ENCODE assay signal across 10 cellular contexts in the genomic region with DNA sequence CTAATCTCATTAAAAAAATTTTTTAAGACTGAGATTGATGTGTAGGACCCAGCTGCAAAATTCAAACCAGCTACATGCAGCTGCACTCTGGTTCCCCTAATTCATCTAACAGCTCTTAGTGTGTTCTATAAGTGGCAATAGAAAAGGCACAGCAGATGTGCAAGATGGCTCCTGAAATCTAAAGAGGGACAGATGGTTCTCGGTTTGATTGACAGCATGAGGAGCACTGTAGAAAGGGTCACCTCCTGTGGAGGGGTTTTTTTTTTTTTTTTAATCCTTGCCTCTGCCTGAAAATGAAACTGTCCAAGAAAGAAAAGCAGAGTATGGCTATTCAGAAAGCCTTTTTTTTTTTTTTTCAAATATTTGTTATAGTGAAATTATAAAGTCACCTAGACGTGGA. TPM values are rescaled to one million over a fixed set of nuclear protein-coding genes. Genes with fewer than 3 reads are reported as not detected.
DNase-seq lines count a peak whose midpoint lies in the region; ATAC-seq lines count a peak whose summit lies in the region.
"Had no signal": no experiment of that assay in that cellular context is flagged by ENCODE, and none has a peak within 500 bp of the region (broad histone marks: within the 10 kb centered on the region; RNA-seq: fewer than 3 reads in every experiment).

No MANE protein-coding gene starts in this region.

- no peaks in the 10 kb centered on the region for H3K36me3 ChIP-seq in effector memory CD4-positive, alpha-beta T cell (ENCODE audit: control insufficient read depth, insufficient read depth, low read length)
- H3K36me3 ChIP-seq: heart right ventricle had no signal

- H3K27ac ChIP-seq in effector memory CD4-positive, alpha-beta T cell (ENCODE audit: insufficient read depth, low read length, poor library complexity, severe bottlenecking) = no peak overlapping the region
- H3K27ac ChIP-seq: heart right ventricle had no signal

- no peak overlapping the region for H3K4me3 ChIP-seq in effector memory CD4-positive, alpha-beta T cell (ENCODE audit: insufficient read depth, low read depth, low read length, poor library complexity, severe bottlenecking)
- H3K4me3 ChIP-seq: heart right ventricle had no signal

- H3K4me3 Mint-ChIP-seq in natural killer cell treated with Interleukin-12 subunit alpha and Interleukin-12 subunit beta and Interleukin-15 and Interleukin-18, amount 100 ng/mL, for 72 hours = no peak overlapping the region
- H3K4me3 Mint-ChIP-seq: nephron had no signal

- DNase-seq in NCI-H748 (lab: John Stamatoyannopoulos, UW; ENCODE audit: unreplicated experiment) (peak; percentile 43), NCI-H748 treated with DMSO at 0.1 percent for 48 hours (lab: John Stamatoyannopoulos, UW) (no peak), NCI-H1694 (lab: John Stamatoyannopoulos, UW) (peak; percentile 94), cerebellar cortex (ENCODE audit: low spot score) (no peak)
- no peak for DNase-seq in activated CD8-positive, alpha-beta memory T cell treated with anti-CD3 and anti-CD28 coated beads, Interleukin-2, amount 50 U/mL, for 48 hours
- no peak for DNase-seq in natural killer cell treated with Interleukin-12 subunit alpha and Interleukin-12 subunit beta and Interleukin-15 and Interleukin-18, amount 100 ng/mL, for 72 hours (ENCODE audit: low spot score)
- no peak for DNase-seq in effector memory CD4-positive, alpha-beta T cell
- DNase-seq: heart right ventricle had no signal

- no peaks in the 10 kb centered on the region for H3K9me3 ChIP-seq in effector memory CD4-positive, alpha-beta T cell (ENCODE audit: control insufficient read depth, low read length)
- H3K9me3 ChIP-seq: heart right ventricle had no signal

- H3K4me1 ChIP-seq in effector memory CD4-positive, alpha-beta T cell (ENCODE audit: control insufficient read depth, insufficient read depth, low read length, poor library complexity, severe bottlenecking) = no peaks in the 10 kb centered on the region
- H3K4me1 ChIP-seq: heart right ventricle had no signal

- peaks cover 7 to 8% of the 10 kb centered on the region in 2 donors for H3K4me1 Mint-ChIP-seq in natural killer cell treated with Interleukin-12 subunit alpha and Interleukin-12 subunit beta and Interleukin-15 and Interleukin-18, amount 100 ng/mL, for 72 hours (ENCODE audit: low read depth in 2 of 2)

- no peaks in the 10 kb centered on the region for H3K27me3 ChIP-seq in effector memory CD4-positive, alpha-beta T cell (replicated peaks; ENCODE audit: control insufficient read depth, insufficient read depth, low read length, poor library complexity, severe bottlenecking)

- H3K9me3 Mint-ChIP-seq in natural killer cell treated with Interleukin-12 subunit alpha and Interleukin-12 subunit beta and Interleukin-15 and Interleukin-18, amount 100 ng/mL, for 72 hours = no peaks in the 10 kb centered on the region
- H3K9me3 Mint-ChIP-seq: nephron had no signal

- H3K27me3 Mint-ChIP-seq in natural killer cell treated with Interleukin-12 subunit alpha and Interleukin-12 subunit beta and Interleukin-15 and Interleukin-18, amount 100 ng/mL, for 72 hours = peaks cover 5 to 23% of the 10 kb centered on the region in 2 donors

- H3K36me3 Mint-ChIP-seq in natural killer cell treated with Interleukin-12 subunit alpha and Interleukin-12 subunit beta and Interleukin-15 and Interleukin-18, amount 100 ng/mL, for 72 hours = no peaks in the 10 kb centered on the region

- ATAC-seq in HG02884 (IDR thresholded peaks at IDR 0.05; ENCODE audit: unreplicated experiment) = peak; percentile 78
- no peak for ATAC-seq in natural killer cell treated with Interleukin-12 subunit alpha and Interleukin-12 subunit beta and Interleukin-15 and Interleukin-18, amount 100 ng/mL, for 72 hours
- ATAC-seq: heart right ventricle had no signal

- no peak overlapping the region for H3K27ac Mint-ChIP-seq in natural killer cell treated with Interleukin-12 subunit alpha and Interleukin-12 subunit beta and Interleukin-15 and Interleukin-18, amount 100 ng/mL, for 72 hours
- H3K27ac Mint-ChIP-seq: nephron had no signal

RNA-seq across cellular contexts. Expression of gene OCIAD1, which starts 16.9 kb away (rescaled TPM):
- total RNA-seq in natural killer cell treated with Interleukin-12 subunit alpha and Interleukin-12 subunit beta and Interleukin-15 and Interleukin-18, amount 100 ng/mL, for 72 hours = 100 to 1,000 TPM in 1 of 2 donors, 10 to 100 TPM in 1; 93.9 to 104 TPM

RNA-seq across cellular contexts. Expression of gene FRYL, which starts 33.9 kb away (rescaled TPM):
- total RNA-seq in natural killer cell treated with Interleukin-12 subunit alpha and Interleukin-12 subunit beta and Interleukin-15 and Interleukin-18, amount 100 ng/mL, for 72 hours = 100 to 1,000 TPM in 1 of 2 donors, 10 to 100 TPM in 1; 99.0 to 113 TPM

Comparison
In these comparisons a context has a peak if more than half of its experiments do, and no peak if none do; other contexts are left out.
1. DNase-seq: peak in NCI-H748 (single experiment) and NCI-H1694 (single experiment); none in NCI-H748 treated with DMSO at 0.1 percent for 48 hours (single experiment), cerebellar cortex (single experiment), activated CD8-positive, alpha-beta memory T cell treated with anti-CD3 and anti-CD28 coated beads, Interleukin-2, amount 50 U/mL, for 48 hours (single experiment), natural killer cell treated with Interleukin-12 subunit alpha and Interleukin-12 subunit beta and Interleukin-15 and Interleukin-18, amount 100 ng/mL, for 72 hours (single experiment) and effector memory CD4-positive, alpha-beta T cell (0 of 3).